Comparison of ENCODE assay signal across 9 cellular contexts in genomic region chr7:2019693-2020511, GRCh38.
DNase-seq lines count a peak whose midpoint lies in the region; FAIRE-seq lines count a peak whose summit lies in the region.
"Had no signal": no experiment of that assay in that cellular context is flagged by ENCODE, and none has a peak within 500 bp of the region (broad histone marks: within the 10 kb centered on the region; RNA-seq: fewer than 3 reads in every experiment).

No MANE protein-coding gene starts in this region.

- H3K4me1 Mint-ChIP-seq in activated naive CD4-positive, alpha-beta T cell treated with anti-CD3 and anti-CD28 coated beads, Interleukin-2, amount 10 ng/mL, durations not matched to agents 7 days and 5 days, result peaks cover 22% of the 10 kb centered on the region

- CTCF ChIA-PET in activated naive CD4-positive, alpha-beta T cell treated with anti-CD3 and anti-CD28 coated beads, Interleukin-2, amount 10 ng/mL, durations not matched to agents 7 days and 5 days (lab: Charles Lee), result no interaction called here

- H3K27me3 Mint-ChIP-seq in activated naive CD4-positive, alpha-beta T cell treated with anti-CD3 and anti-CD28 coated beads, Interleukin-2, amount 10 ng/mL, durations not matched to agents 7 days and 5 days, result peaks cover 10% of the 10 kb centered on the region

- DNase-seq in A172 (ENCODE audit: low spot score) (peak; percentile 92), GM19239 (ENCODE audit: insufficient read length, low spot score) (peak; percentile 60), LHCN-M2 (ENCODE audit: low read depth) (peak; percentile 98), hepatic stellate cell (ENCODE audit: low spot score) (peak; percentile 72), pons (ENCODE audit: low spot score) (no peak), LoVo (ENCODE audit: low spot score) (no peak)
- DNase-seq in activated naive CD4-positive, alpha-beta T cell treated with anti-CD3 and anti-CD28 coated beads, Interleukin-2, amount 10 ng/mL, durations not matched to agents 7 days and 5 days, result peak; percentile 50
- DNase-seq in stimulated activated CD4-positive, alpha-beta T cell treated with anti-CD3 and anti-CD28 coated beads, Interleukin-4, amount 100 ng/mL, for 1 hour, result peak; percentile 42

- FAIRE-seq in GM19239 (lab: Jason Lieb, UNC), result no peak
- FAIRE-seq: G401.6 had no signal

- H3K9me3 Mint-ChIP-seq in activated naive CD4-positive, alpha-beta T cell treated with anti-CD3 and anti-CD28 coated beads, Interleukin-2, amount 10 ng/mL, durations not matched to agents 7 days and 5 days, result peaks cover 11% of the 10 kb centered on the region

- H3K36me3 Mint-ChIP-seq in activated naive CD4-positive, alpha-beta T cell treated with anti-CD3 and anti-CD28 coated beads, Interleukin-2, amount 10 ng/mL, durations not matched to agents 7 days and 5 days, result peaks cover 12% of the 10 kb centered on the region

- no peak overlapping the region for H3K4me3 Mint-ChIP-seq in activated naive CD4-positive, alpha-beta T cell treated with anti-CD3 and anti-CD28 coated beads, Interleukin-2, amount 10 ng/mL, durations not matched to agents 7 days and 5 days

- H3K27ac Mint-ChIP-seq in activated naive CD4-positive, alpha-beta T cell treated with anti-CD3 and anti-CD28 coated beads, Interleukin-2, amount 10 ng/mL, durations not matched to agents 7 days and 5 days, result no peak overlapping the region

Comparison
In these comparisons a context has a peak if more than half of its experiments do, and no peak if none do; other contexts are left out.
1. DNase-seq: peak in A172 (single experiment), GM19239 (single experiment), LHCN-M2 (single experiment), activated naive CD4-positive, alpha-beta T cell treated with anti-CD3 and anti-CD28 coated beads, Interleukin-2, amount 10 ng/mL, durations not matched to agents 7 days and 5 days (single experiment), hepatic stellate cell (single experiment) and stimulated activated CD4-positive, alpha-beta T cell treated with anti-CD3 and anti-CD28 coated beads, Interleukin-4, amount 100 ng/mL, for 1 hour (single experiment); none in pons (single experiment) and LoVo (single experiment).